Comparison of ENCODE assay signal across 8 cellular contexts in the genomic region with DNA sequence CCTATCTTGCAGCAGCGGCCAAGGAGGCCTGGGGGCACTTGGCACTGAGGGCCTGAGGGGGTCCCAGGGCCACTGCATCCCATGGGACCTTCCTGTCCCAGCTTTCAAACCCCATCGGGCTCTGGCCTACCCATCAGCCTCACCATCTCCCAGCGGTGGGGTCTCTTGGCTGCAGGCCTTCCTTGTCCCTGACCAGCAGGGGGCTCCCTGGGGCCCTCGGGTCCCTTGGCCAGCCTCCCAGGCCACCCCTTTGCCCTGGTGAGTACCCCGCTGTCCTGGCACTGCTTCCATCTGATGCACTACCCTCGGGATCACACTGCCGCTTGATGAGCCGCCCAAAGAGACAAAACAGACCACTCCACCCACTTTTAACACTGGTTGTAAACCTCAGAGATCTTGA. TPM values are rescaled to one million over a fixed set of nuclear protein-coding genes. Genes with fewer than 3 reads are reported as not detected.
DNase-seq lines count a peak whose midpoint lies in the region; ATAC-seq and TF ChIP-seq lines count a peak whose summit lies in the region.

No MANE protein-coding gene starts in this region.

- H3K4me3 ChIP-seq in cardiac muscle cell (no peak overlapping the region), epithelial cell of esophagus (ENCODE audit: low read length) (no peak overlapping the region)

- ATAC-seq in Right ventricle myocardium superior (ENCODE audit: poor library complexity) (no peak), SK-N-SH treated with all-trans-retinoic acid at 6 μM for 48 hours (0 out of 3 replicates have a peak, but pooled peaks have one; percentile 8), HG03095 (IDR thresholded peaks at IDR 0.05; ENCODE audit: unreplicated experiment) (no peak), HG03469 (IDR thresholded peaks at IDR 0.05; ENCODE audit: unreplicated experiment) (no peak)

- H3K9me3 ChIP-seq in cardiac muscle cell (ENCODE audit: low read depth): no peaks in the 10 kb centered on the region

- intact Hi-C loops in Right ventricle myocardium superior (cut with DNase I): loop anchor here (5.0 kb wide), 1 partner anchor 63 kb away; no protein-coding TSS in a partner anchor

- no peaks in the 10 kb centered on the region for H3K36me3 ChIP-seq in cardiac muscle cell

- no peaks in the 10 kb centered on the region for H3K4me1 ChIP-seq in cardiac muscle cell (ENCODE audit: low read depth)

- no peak overlapping the region for H3K27ac ChIP-seq in cardiac muscle cell

- peak; percentile 25 to 66 for DNase-seq in cardiac muscle cell (ENCODE audit: low read depth in 1 of 2, low spot score in 1 of 2)
- DNase-seq in Right ventricle myocardium superior: no peak
- DNase-seq in epithelial cell of esophagus (ENCODE audit: low read depth): no peak
- DNase-seq in stimulated activated CD8-positive, alpha-beta memory T cell treated with anti-CD3 and anti-CD28 coated beads, Interleukin-4, amount 100 ng/mL, for 48 hours: peak; percentile 71
- no peak for DNase-seq in NCI-H187 (lab: John Stamatoyannopoulos, UW)

- TF ChIP-seq CTCF in cardiac muscle cell (IDR thresholded peaks at IDR 0.05; ENCODE audit: low read depth, low read length) (peak; percentile 64), epithelial cell of esophagus (IDR thresholded peaks at IDR 0.05; ENCODE audit: insufficient read depth, low read depth, low read length, missing control alignments) (peak; percentile 45)

- no peaks in the 10 kb centered on the region for H3K27me3 ChIP-seq in cardiac muscle cell

TF ChIP-seq in SK-N-SH treated with all-trans-retinoic acid at 6 μM for 48 hours, 23 proteins besides CTCF, POLR2A, EP300 and RAD21:
- TF ChIP-seq BACH2 (CRISPR knock-in tag; IDR thresholded peaks at IDR 0.05; ENCODE audit: borderline replicate concordance) (no peak), ZFP30 (CRISPR knock-in tag; IDR thresholded peaks at IDR 0.05) (no peak), ZC3H10 (CRISPR knock-in tag; IDR thresholded peaks at IDR 0.05) (no peak), SNAI2 (CRISPR knock-in tag; IDR thresholded peaks at IDR 0.05) (no peak), ZNF8 (CRISPR knock-in tag; IDR thresholded peaks at IDR 0.05) (no peak), RARB (CRISPR knock-in tag; IDR thresholded peaks at IDR 0.05) (no peak), GLIS3 (CRISPR knock-in tag; IDR thresholded peaks at IDR 0.05) (no peak), OSR1 (CRISPR knock-in tag; IDR thresholded peaks at IDR 0.05) (no peak), ZNF565 (CRISPR knock-in tag; conservative IDR thresholded peaks at IDR 0.05; ENCODE audit: low read depth) (no peak), ARNTL (CRISPR knock-in tag; IDR thresholded peaks at IDR 0.05; ENCODE audit: borderline replicate concordance, low read depth) (no peak), CSDC2 (CRISPR knock-in tag; IDR thresholded peaks at IDR 0.05) (no peak), TOX (CRISPR knock-in tag; IDR thresholded peaks at IDR 0.05; ENCODE audit: borderline replicate concordance) (no peak), ESRRG (CRISPR knock-in tag; IDR thresholded peaks at IDR 0.05) (no peak), TCF4 (CRISPR knock-in tag; IDR thresholded peaks at IDR 0.05; ENCODE audit: borderline replicate concordance) (no peak), ZFP3 (CRISPR knock-in tag; IDR thresholded peaks at IDR 0.05) (no peak)
- TF ChIP-seq, protein P1, sequence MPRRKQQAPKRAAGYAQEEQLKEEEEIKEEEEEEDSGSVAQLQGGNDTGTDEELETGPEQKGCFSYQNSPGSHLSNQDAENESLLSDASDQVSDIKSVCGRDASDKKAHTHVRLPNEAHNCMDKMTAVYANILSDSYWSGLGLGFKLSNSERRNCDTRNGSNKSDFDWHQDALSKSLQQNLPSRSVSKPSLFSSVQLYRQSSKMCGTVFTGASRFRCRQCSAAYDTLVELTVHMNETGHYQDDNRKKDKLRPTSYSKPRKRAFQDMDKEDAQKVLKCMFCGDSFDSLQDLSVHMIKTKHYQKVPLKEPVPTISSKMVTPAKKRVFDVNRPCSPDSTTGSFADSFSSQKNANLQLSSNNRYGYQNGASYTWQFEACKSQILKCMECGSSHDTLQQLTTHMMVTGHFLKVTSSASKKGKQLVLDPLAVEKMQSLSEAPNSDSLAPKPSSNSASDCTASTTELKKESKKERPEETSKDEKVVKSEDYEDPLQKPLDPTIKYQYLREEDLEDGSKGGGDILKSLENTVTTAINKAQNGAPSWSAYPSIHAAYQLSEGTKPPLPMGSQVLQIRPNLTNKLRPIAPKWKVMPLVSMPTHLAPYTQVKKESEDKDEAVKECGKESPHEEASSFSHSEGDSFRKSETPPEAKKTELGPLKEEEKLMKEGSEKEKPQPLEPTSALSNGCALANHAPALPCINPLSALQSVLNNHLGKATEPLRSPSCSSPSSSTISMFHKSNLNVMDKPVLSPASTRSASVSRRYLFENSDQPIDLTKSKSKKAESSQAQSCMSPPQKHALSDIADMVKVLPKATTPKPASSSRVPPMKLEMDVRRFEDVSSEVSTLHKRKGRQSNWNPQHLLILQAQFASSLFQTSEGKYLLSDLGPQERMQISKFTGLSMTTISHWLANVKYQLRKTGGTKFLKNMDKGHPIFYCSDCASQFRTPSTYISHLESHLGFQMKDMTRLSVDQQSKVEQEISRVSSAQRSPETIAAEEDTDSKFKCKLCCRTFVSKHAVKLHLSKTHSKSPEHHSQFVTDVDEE (CRISPR knock-in tag; IDR thresholded peaks at IDR 0.05): no peak
- TF ChIP-seq, protein P2, sequence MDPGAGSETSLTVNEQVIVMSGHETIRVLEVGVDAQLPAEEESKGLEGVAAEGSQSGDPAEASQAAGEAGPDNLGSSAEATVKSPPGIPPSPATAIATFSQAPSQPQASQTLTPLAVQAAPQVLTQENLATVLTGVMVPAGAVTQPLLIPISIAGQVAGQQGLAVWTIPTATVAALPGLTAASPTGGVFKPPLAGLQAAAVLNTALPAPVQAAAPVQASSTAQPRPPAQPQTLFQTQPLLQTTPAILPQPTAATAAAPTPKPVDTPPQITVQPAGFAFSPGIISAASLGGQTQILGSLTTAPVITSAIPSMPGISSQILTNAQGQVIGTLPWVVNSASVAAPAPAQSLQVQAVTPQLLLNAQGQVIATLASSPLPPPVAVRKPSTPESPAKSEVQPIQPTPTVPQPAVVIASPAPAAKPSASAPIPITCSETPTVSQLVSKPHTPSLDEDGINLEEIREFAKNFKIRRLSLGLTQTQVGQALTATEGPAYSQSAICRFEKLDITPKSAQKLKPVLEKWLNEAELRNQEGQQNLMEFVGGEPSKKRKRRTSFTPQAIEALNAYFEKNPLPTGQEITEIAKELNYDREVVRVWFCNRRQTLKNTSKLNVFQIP (CRISPR knock-in tag; IDR thresholded peaks at IDR 0.05; ENCODE audit: borderline replicate concordance, low read depth): no peak
- TF ChIP-seq, protein P3, sequence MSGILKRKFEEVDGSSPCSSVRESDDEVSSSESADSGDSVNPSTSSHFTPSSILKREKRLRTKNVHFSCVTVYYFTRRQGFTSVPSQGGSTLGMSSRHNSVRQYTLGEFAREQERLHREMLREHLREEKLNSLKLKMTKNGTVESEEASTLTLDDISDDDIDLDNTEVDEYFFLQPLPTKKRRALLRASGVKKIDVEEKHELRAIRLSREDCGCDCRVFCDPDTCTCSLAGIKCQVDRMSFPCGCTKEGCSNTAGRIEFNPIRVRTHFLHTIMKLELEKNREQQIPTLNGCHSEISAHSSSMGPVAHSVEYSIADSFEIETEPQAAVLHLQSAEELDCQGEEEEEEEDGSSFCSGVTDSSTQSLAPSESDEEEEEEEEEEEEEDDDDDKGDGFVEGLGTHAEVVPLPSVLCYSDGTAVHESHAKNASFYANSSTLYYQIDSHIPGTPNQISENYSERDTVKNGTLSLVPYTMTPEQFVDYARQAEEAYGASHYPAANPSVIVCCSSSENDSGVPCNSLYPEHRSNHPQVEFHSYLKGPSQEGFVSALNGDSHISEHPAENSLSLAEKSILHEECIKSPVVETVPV (CRISPR knock-in tag; IDR thresholded peaks at IDR 0.05): no peak
- TF ChIP-seq, protein P4, sequence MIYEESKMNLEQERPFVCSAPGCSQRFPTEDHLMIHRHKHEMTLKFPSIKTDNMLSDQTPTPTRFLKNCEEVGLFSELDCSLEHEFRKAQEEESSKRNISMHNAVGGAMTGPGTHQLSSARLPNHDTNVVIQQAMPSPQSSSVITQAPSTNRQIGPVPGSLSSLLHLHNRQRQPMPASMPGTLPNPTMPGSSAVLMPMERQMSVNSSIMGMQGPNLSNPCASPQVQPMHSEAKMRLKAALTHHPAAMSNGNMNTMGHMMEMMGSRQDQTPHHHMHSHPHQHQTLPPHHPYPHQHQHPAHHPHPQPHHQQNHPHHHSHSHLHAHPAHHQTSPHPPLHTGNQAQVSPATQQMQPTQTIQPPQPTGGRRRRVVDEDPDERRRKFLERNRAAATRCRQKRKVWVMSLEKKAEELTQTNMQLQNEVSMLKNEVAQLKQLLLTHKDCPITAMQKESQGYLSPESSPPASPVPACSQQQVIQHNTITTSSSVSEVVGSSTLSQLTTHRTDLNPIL (CRISPR knock-in tag; IDR thresholded peaks at IDR 0.05; ENCODE audit: low read depth): no peak

RNA-seq across cellular contexts. Expression of a gene that starts 43.5 kb away (rescaled TPM):
- total RNA-seq in cardiac muscle cell (59.8 and 92.9 TPM in 2 replicates), Right ventricle myocardium superior (48.9 TPM)
- polyA plus RNA-seq in cardiac muscle cell: 76.2 and 105 TPM in 2 replicates

RNA-seq across cellular contexts. Expression of a gene that starts 55.0 kb away (rescaled TPM):
- total RNA-seq in cardiac muscle cell (19.1 and 46.4 TPM in 2 replicates), Right ventricle myocardium superior (1.3 TPM)
- polyA plus RNA-seq in cardiac muscle cell: 26.7 and 62.9 TPM in 2 replicates

Comparison
In these comparisons a context has a peak if more than half of its experiments do, and no peak if none do; other contexts are left out.
1. DNase-seq: peak in cardiac muscle cell (2 of 2) and stimulated activated CD8-positive, alpha-beta memory T cell treated with anti-CD3 and anti-CD28 coated beads, Interleukin-4, amount 100 ng/mL, for 48 hours (single experiment); none in Right ventricle myocardium superior (single experiment), epithelial cell of esophagus (single experiment) and NCI-H187 (0 of 2).